ENCODE assay signal across 14 cellular contexts in the genomic region with DNA sequence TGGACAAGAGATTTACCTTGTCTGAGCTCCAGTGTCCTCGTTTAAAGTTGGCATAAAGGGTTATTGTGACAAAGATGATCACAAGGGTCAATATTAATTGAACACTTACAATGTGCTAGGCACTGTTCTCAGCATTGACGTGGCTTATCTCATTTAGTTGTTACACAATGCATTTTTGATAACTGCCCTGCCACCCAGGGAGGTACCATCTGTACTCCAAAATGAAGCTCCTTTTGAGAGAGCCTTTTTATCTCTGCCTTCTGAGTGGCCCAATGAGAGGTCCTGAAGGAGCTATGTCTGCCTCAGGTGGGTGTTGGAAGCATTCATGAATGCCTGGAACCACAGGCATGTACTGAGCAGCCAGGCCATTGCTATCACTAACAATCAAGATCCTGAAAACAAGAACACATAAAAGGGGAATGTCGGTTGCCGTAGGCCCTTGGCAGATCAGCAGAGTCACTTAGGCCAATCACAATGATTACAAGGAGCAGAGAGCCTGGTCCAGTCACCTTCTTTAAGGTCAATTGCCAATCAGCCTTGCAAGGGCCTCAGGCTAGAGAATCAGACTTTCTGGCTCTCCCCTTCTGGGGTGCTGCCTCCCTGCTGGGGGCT.
DNase-seq lines count a peak whose midpoint lies in the region; ATAC-seq and TF ChIP-seq lines count a peak whose summit lies in the region.
"Had no signal": no experiment of that assay in that cellular context is flagged by ENCODE, and none has a peak within 500 bp of the region (broad histone marks: within the 10 kb centered on the region; RNA-seq: fewer than 3 reads in every experiment).

No MANE protein-coding gene starts in this region.

- DNase-seq in left ventricle myocardium superior (no peak), cardiac septum (ENCODE audit: low spot score) (no peak), RPMI7951 (ENCODE audit: low read depth) (peak; percentile 15), islet precursor cell (peak; percentile 98), NK-92 (lab: John Stamatoyannopoulos, UW; ENCODE audit: unreplicated experiment) (no peak), progenitor cell of endocrine pancreas (ENCODE audit: low spot score, unreplicated experiment) (no peak)
- no peak for DNase-seq in stimulated activated naive CD8-positive, alpha-beta T cell treated with anti-CD3 and anti-CD28 coated beads, Interleukin-15, Interleukin-2, amounts not matched to agents 100 U/mL and 50 U/mL, for 24 hours
- DNase-seq: CD4-positive, CD25-positive, alpha-beta regulatory T cell; H7; NCI-H1417; NCI-H187 treated with DMSO at 0.1 percent for 48 hours; NCI-H510A; SHP77 had no signal

- no peak overlapping the region for H3K27ac Mint-ChIP-seq in progenitor cell of endocrine pancreas
- H3K27ac Mint-ChIP-seq: CD4-positive, CD25-positive, alpha-beta regulatory T cell had no signal

- H3K9me3 Mint-ChIP-seq in progenitor cell of endocrine pancreas (ENCODE audit: low read depth) = peaks cover 4% of the 10 kb centered on the region
- H3K9me3 Mint-ChIP-seq: CD4-positive, CD25-positive, alpha-beta regulatory T cell had no signal

- peaks cover 5% of the 10 kb centered on the region for H3K4me1 Mint-ChIP-seq in progenitor cell of endocrine pancreas (ENCODE audit: low read depth)
- H3K4me1 Mint-ChIP-seq: CD4-positive, CD25-positive, alpha-beta regulatory T cell had no signal

- H3K4me3 Mint-ChIP-seq in progenitor cell of endocrine pancreas (ENCODE audit: low read depth) = no peak overlapping the region
- H3K4me3 Mint-ChIP-seq: CD4-positive, CD25-positive, alpha-beta regulatory T cell had no signal

- no peaks in the 10 kb centered on the region for H3K27me3 Mint-ChIP-seq in progenitor cell of endocrine pancreas

- no peak for TF ChIP-seq CTCF in progenitor cell of endocrine pancreas (IDR thresholded peaks at IDR 0.05; ENCODE audit: unreplicated experiment)

- ATAC-seq in left ventricle myocardium superior = peak; percentile 43
- no peak for ATAC-seq in stimulated activated naive CD8-positive, alpha-beta T cell treated with anti-CD3 and anti-CD28 coated beads, Interleukin-15, Interleukin-2, amounts not matched to agents 100 U/mL and 50 U/mL, for 24 hours
- ATAC-seq: Panc1 had no signal

- H3K36me3 Mint-ChIP-seq in progenitor cell of endocrine pancreas (ENCODE audit: insufficient read depth) = no peaks in the 10 kb centered on the region
- H3K36me3 Mint-ChIP-seq: CD4-positive, CD25-positive, alpha-beta regulatory T cell had no signal

- intact Hi-C loops in left ventricle myocardium superior (cut with micrococcal nuclease) = no loop called here
- intact Hi-C loops in cardiac septum (cut with DNase I) = no loop called here

Comparison
In these comparisons a context has a peak if more than half of its experiments do, and no peak if none do; other contexts are left out.
1. DNase-seq: peak in RPMI7951 (single experiment) and islet precursor cell (single experiment); none in left ventricle myocardium superior (single experiment), cardiac septum (single experiment), NK-92 (single experiment), progenitor cell of endocrine pancreas (single experiment) and stimulated activated naive CD8-positive, alpha-beta T cell treated with anti-CD3 and anti-CD28 coated beads, Interleukin-15, Interleukin-2, amounts not matched to agents 100 U/mL and 50 U/mL, for 24 hours (single experiment).